Comparison of ENCODE assay signal across 8 cellular contexts in the genomic region with DNA sequence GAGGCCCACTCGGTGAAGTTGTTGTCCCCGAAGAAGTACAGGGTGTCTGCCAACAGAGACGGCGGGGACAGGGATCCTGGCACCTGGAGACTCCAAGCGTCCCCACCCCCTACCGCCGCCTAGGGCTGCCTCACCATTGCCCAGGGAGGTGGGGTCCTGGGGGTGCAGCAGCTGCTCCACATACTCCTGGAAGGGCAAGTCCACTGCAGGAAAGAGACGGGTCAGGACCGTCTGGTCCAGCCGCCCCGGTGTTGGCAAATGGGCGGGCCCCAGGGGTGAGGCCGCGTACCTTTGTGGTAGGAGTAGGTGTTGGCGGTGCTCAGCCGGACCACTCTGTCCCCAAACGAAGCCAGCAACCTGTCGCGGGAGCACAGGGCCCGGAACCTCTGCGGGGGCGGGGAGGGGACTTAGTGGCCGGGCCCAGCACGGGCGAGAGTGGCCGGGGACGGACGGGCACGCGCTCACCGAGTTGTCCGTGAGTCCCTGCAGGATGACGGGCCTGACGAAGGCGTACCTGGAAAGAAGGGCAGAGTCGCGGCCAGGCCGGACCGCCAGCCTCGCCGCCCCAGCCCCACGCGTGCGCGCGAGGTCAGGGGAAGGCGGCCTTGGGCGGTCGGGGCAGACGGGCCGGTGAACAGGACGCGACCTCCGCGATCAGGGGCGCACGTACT. TPM values are rescaled to one million over a fixed set of nuclear protein-coding genes. Genes with fewer than 3 reads are reported as not detected.
DNase-seq lines count a peak whose midpoint lies in the region; ATAC-seq and TF ChIP-seq lines count a peak whose summit lies in the region.

No MANE protein-coding gene starts in this region.

- H3K27me3 ChIP-seq in ascending aorta (no peaks in the 10 kb centered on the region), lung (ENCODE audit: control insufficient read depth, insufficient read depth) (no peaks in the 10 kb centered on the region), aorta (ENCODE audit: control insufficient read depth in 1 of 2, insufficient read depth in 2 of 2, low read length in 1 of 2) (no peaks in the 10 kb centered on the region)

- peak overlapping the region; percentile 85 for H3K4me3 Mint-ChIP-seq in stimulated activated naive CD8-positive, alpha-beta T cell treated with anti-CD3 and anti-CD28 coated beads, Interleukin-15, Interleukin-2, amounts not matched to agents 100 ng/mL and 50 ng/mL, for 24 hours

- H3K36me3 ChIP-seq in ascending aorta = peaks cover 20 to 36% of the 10 kb centered on the region in 2 donors
- peaks cover 3 to 33% of the 10 kb centered on the region in 2 donors for H3K36me3 ChIP-seq in lung (ENCODE audit: control insufficient read depth in 2 of 2, insufficient read depth in 2 of 2, low read length in 2 of 2)
- H3K36me3 ChIP-seq in aorta (ENCODE audit: control insufficient read depth in 1 of 2, insufficient read depth in 2 of 2, low read length in 1 of 2) = peaks cover 0 to 5% of the 10 kb centered on the region in 2 donors

- no peak for ATAC-seq in stimulated activated naive CD8-positive, alpha-beta T cell treated with anti-CD3 and anti-CD28 coated beads, Interleukin-15, Interleukin-2, amounts not matched to agents 100 U/mL and 50 U/mL, for 24 hours
- no peak for ATAC-seq in lung (ENCODE audit: insufficient read depth, low FRiP score)
- ATAC-seq in aorta (ENCODE audit: low FRiP score) = no peak
- no peak for ATAC-seq in HG03175 (IDR thresholded peaks at IDR 0.05; ENCODE audit: unreplicated experiment)

- no peak for TF ChIP-seq CTCF in ascending aorta (IDR thresholded peaks at IDR 0.05)
- TF ChIP-seq CTCF in lung (IDR thresholded peaks at IDR 0.05; ENCODE audit: control extremely low read depth, extremely low read depth) = no peak

- H3K9me3 ChIP-seq in ascending aorta = no peaks in the 10 kb centered on the region
- H3K9me3 ChIP-seq in lung (ENCODE audit: control insufficient read depth in 2 of 2, insufficient read depth in 1 of 2, low read length in 1 of 2) = no peaks in the 10 kb centered on the region
- H3K9me3 ChIP-seq in aorta (ENCODE audit: control insufficient read depth, low read length) = no peaks in the 10 kb centered on the region

- H3K4me3 ChIP-seq in ascending aorta (peak overlapping the region; percentile 64 to 69), lung (peak overlapping the region; percentile 72), aorta (ENCODE audit: low read length in 2 of 2) (peak overlapping the region; percentile 37 to 53)

- no peak overlapping the region for H3K27ac ChIP-seq in ascending aorta
- H3K27ac ChIP-seq in lung (ENCODE audit: low read depth in 1 of 2, low read length in 1 of 2) = peak overlapping the region; percentile 60 to 75
- H3K27ac ChIP-seq in aorta (ENCODE audit: low read depth in 1 of 2, low read length in 2 of 2) = no peak overlapping the region

- H3K4me1 ChIP-seq in ascending aorta (peaks cover 20 to 36% of the 10 kb centered on the region in 2 donors), lung (ENCODE audit: control insufficient read depth in 2 of 2, insufficient read depth in 2 of 2, low read length in 2 of 2) (peaks cover 13 to 31% of the 10 kb centered on the region in 2 donors), aorta (ENCODE audit: control insufficient read depth in 1 of 2, insufficient read depth in 2 of 2, low read length in 2 of 2) (no peaks in the 10 kb centered on the region)

- peaks cover 33% of the 10 kb centered on the region for H3K4me1 Mint-ChIP-seq in stimulated activated naive CD8-positive, alpha-beta T cell treated with anti-CD3 and anti-CD28 coated beads, Interleukin-15, Interleukin-2, amounts not matched to agents 100 ng/mL and 50 ng/mL, for 24 hours (ENCODE audit: low read depth)

- intact Hi-C loops in ascending aorta (cut with DNase I) (no loop called here), aorta (cut with DNase I) (no loop called here)

- H3K27me3 Mint-ChIP-seq in stimulated activated naive CD8-positive, alpha-beta T cell treated with anti-CD3 and anti-CD28 coated beads, Interleukin-15, Interleukin-2, amounts not matched to agents 100 ng/mL and 50 ng/mL, for 24 hours = no peaks in the 10 kb centered on the region

- no peaks in the 10 kb centered on the region for H3K9me3 Mint-ChIP-seq in stimulated activated naive CD8-positive, alpha-beta T cell treated with anti-CD3 and anti-CD28 coated beads, Interleukin-15, Interleukin-2, amounts not matched to agents 100 ng/mL and 50 ng/mL, for 24 hours

- peaks cover 21% of the 10 kb centered on the region for H3K36me3 Mint-ChIP-seq in stimulated activated naive CD8-positive, alpha-beta T cell treated with anti-CD3 and anti-CD28 coated beads, Interleukin-15, Interleukin-2, amounts not matched to agents 100 ng/mL and 50 ng/mL, for 24 hours (ENCODE audit: low read depth)

- peak overlapping the region; percentile 63 for H3K27ac Mint-ChIP-seq in stimulated activated naive CD8-positive, alpha-beta T cell treated with anti-CD3 and anti-CD28 coated beads, Interleukin-15, Interleukin-2, amounts not matched to agents 100 ng/mL and 50 ng/mL, for 24 hours

- no peak for DNase-seq in stimulated activated naive CD8-positive, alpha-beta T cell treated with anti-CD3 and anti-CD28 coated beads, Interleukin-15, Interleukin-2, amounts not matched to agents 100 U/mL and 50 U/mL, for 24 hours
- DNase-seq in ascending aorta (ENCODE audit: low spot score in 2 of 2) (no peak), lung (ENCODE audit: low spot score) (no peak), aorta (no peak), mesenteric fat pad (ENCODE audit: low spot score) (no peak), SW480 (ENCODE audit: low spot score) (no peak)

- 19 to 28% methylated on average over 48 to 57 of the region's 57 CpGs for WGBS in lung, 2 donors
- 16 to 20% methylated on average over 40 to 57 of the region's 57 CpGs for WGBS in aorta, 2 donors

RNA-seq across cellular contexts. Expression of a gene that starts 0.6 kb away (rescaled TPM):
- 158 TPM for total RNA-seq in ascending aorta
- total RNA-seq in lung = 10 to 100 TPM; 32.5 to 90.3 TPM
- polyA plus RNA-seq in lung = 10 to 100 TPM; 48.4 to 67.5 TPM
- total RNA-seq in aorta = 10 to 100 TPM; 46.1 to 51.7 TPM
- polyA plus RNA-seq in aorta = 100 to 1,000 TPM in 1 of 2 donors, 10 to 100 TPM in 1; 55.2 to 110 TPM
- 55.3 TPM for total RNA-seq in mesenteric fat pad

RNA-seq across cellular contexts. Expression of a gene that starts 3.3 kb away (rescaled TPM):
- 258 TPM for total RNA-seq in ascending aorta
- 100 to 1,000 TPM in 1 of 2 donors, 10 to 100 TPM in 1; 58.8 to 131 TPM for total RNA-seq in lung
- polyA plus RNA-seq in lung = 100 to 1,000 TPM; 113 to 131 TPM
- total RNA-seq in aorta = 10 to 100 TPM; 67.4 to 84.3 TPM
- 100 to 1,000 TPM; 126 to 169 TPM for polyA plus RNA-seq in aorta
- 109 TPM for total RNA-seq in mesenteric fat pad

RNA-seq across cellular contexts. Expression of a gene that starts 6.7 kb away (rescaled TPM):
- total RNA-seq in ascending aorta (11.4 TPM), lung (10 to 100 TPM in 1 of 2 donors, 1 to 10 TPM in 1; 8.1 to 16.3 TPM), aorta (1 to 10 TPM; 6.7 to 8.4 TPM), mesenteric fat pad (8.1 TPM)
- polyA plus RNA-seq in lung (1 to 10 TPM; 8.1 to 9.8 TPM), aorta (10 to 100 TPM in 1 of 2 donors, 1 to 10 TPM in 1; 4.3 to 10.4 TPM)

RNA-seq across cellular contexts. Expression of a gene that starts 8.1 kb away (rescaled TPM):
- total RNA-seq in ascending aorta (1.1 TPM), lung (1 to 10 TPM in 1 of 2 donors, under 1 TPM in 1; 0.91 to 5.4 TPM), aorta (1 to 10 TPM in 1 of 2 donors, under 1 TPM in 1; 0.88 to 1.3 TPM), mesenteric fat pad (0.84 TPM)
- polyA plus RNA-seq in lung (1 to 10 TPM in 1 of 2 donors, under 1 TPM in 1; 0.98 to 2.2 TPM), aorta (1 to 10 TPM in 1 of 2 donors, not detected in 1; 1.5 TPM)

RNA-seq across cellular contexts. Expression of a gene that starts 15.6 kb away (rescaled TPM):
- 41.8 TPM for total RNA-seq in ascending aorta
- total RNA-seq in lung = 100 to 1,000 TPM in 1 of 2 donors, 10 to 100 TPM in 1; 40.5 to 121 TPM
- 100 to 1,000 TPM; 111 to 119 TPM for polyA plus RNA-seq in lung
- 10 to 100 TPM; 79.3 to 93.8 TPM for total RNA-seq in aorta
- polyA plus RNA-seq in aorta = 100 to 1,000 TPM in 1 of 2 donors, 10 to 100 TPM in 1; 27.4 to 356 TPM
- 73.9 TPM for total RNA-seq in mesenteric fat pad

Comparison
In these comparisons a context has a peak if more than half of its experiments do, and no peak if none do; other contexts are left out.
1. H3K27ac ChIP-seq: peak in lung (2 of 2); none in ascending aorta (0 of 2) and aorta (0 of 2).
2. Peak in every context shown above with its lines, with median percentiles within 50 percentile points of each other: H3K4me3 ChIP-seq.